ENCODE assay signal across 6 cellular contexts in the genomic region with DNA sequence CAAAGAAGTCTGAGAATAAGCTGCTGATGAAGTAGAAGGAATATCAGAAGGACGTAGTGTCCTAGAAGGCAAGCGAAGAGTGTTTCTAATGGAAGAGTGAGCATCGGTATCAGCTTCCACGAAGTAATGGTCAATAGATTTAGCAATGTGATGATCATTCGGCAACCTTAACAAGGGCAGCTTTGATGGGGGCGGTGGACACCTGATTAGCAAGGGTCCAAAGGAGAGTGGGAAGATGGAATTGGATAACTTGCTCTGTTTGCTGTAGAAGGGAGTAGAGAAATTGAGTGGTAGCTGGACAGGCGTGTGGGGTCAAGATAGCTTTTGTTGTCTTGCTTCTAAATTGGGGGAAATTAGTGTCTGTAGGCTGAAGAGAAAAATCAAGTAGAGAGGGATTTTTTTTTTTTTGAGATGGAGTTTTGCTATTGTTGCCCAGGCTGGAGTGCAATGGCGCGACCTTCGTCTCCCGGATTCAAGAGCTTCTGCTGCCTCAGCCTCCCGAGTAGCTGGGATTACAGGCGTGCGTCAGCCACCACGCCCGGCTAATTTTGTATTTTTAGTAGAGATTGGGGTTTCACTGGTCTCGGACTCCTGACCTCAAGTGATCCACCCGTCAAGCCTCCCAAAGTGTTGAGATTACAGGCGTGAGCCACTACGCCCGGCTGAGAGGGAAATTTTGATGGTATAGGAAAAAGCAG. TPM values are rescaled to one million over a fixed set of nuclear protein-coding genes. Genes with fewer than 3 reads are reported as not detected.
DNase-seq lines count a peak whose midpoint lies in the region; ATAC-seq and TF ChIP-seq lines count a peak whose summit lies in the region.

No MANE protein-coding gene starts in this region.

- H3K4me3 ChIP-seq in heart right ventricle (peak overlapping the region in 7 of 10 donors; percentile 6 to 40 (median 21)), right atrium auricular region (peak overlapping the region in 1 of 2 donors; percentile 10), aorta (ENCODE audit: low read length in 2 of 2) (no peak overlapping the region)

- 29 to 42% methylated on average over 21 of the region's 21 CpGs for WGBS in heart right ventricle, 2 donors
- 30 to 42% methylated on average over 21 of the region's 21 CpGs for WGBS in aorta, 2 donors

- H3K4me1 ChIP-seq in heart right ventricle: peaks cover 2 to 40% (median 28%) of the 10 kb centered on the region in 9 donors
- H3K4me1 ChIP-seq in right atrium auricular region: peaks cover 0 to 32% of the 10 kb centered on the region in 2 donors
- peaks cover 0 to 1% of the 10 kb centered on the region in 2 donors for H3K4me1 ChIP-seq in aorta (ENCODE audit: control insufficient read depth in 1 of 2, insufficient read depth in 2 of 2, low read length in 2 of 2)

- no peak for DNase-seq in heart right ventricle
- DNase-seq in left ventricle myocardium superior: no peak
- no peak for DNase-seq in right atrium auricular region (ENCODE audit: low spot score)
- peak; percentile 53 to 68 for DNase-seq in aorta
- DNase-seq in cerebellar nuclear complex (lab: John Stamatoyannopoulos, UW): no peak
- DNase-seq in NOMO-1 treated with DMSO at 0.1 percent for 48 hours (lab: John Stamatoyannopoulos, UW; ENCODE audit: unreplicated experiment): no peak

- TF ChIP-seq CTCF in heart right ventricle (IDR thresholded peaks at IDR 0.05) (no peak), right atrium auricular region (IDR thresholded peaks at IDR 0.05) (no peak)

- peaks cover 7 to 36% (median 33%) of the 10 kb centered on the region in 9 donors for H3K36me3 ChIP-seq in heart right ventricle
- peaks cover 36% of the 10 kb centered on the region for H3K36me3 ChIP-seq in right atrium auricular region
- peaks cover 0 to 25% of the 10 kb centered on the region in 2 donors for H3K36me3 ChIP-seq in aorta (ENCODE audit: control insufficient read depth in 1 of 2, insufficient read depth in 2 of 2, low read length in 1 of 2)

- H3K27ac ChIP-seq in heart right ventricle (peak overlapping the region in 8 of 10 donors; percentile 49 to 84 (median 74)), right atrium auricular region (peak overlapping the region; percentile 88 to 95), aorta (ENCODE audit: low read depth in 1 of 2, low read length in 2 of 2) (no peak overlapping the region)

- no peaks in the 10 kb centered on the region for H3K27me3 ChIP-seq in heart right ventricle
- H3K27me3 ChIP-seq in right atrium auricular region: no peaks in the 10 kb centered on the region
- no peaks in the 10 kb centered on the region for H3K27me3 ChIP-seq in aorta (ENCODE audit: control insufficient read depth in 1 of 2, insufficient read depth in 2 of 2, low read length in 1 of 2)

- intact Hi-C loops in heart right ventricle (cut with DNase I): loop anchor here in 7 of 10 donors (1.0 to 5.0 kb wide), 7 partner anchors 17 to 160 kb away; a partner anchor contains a TSS
- intact Hi-C loops in left ventricle myocardium superior (cut with micrococcal nuclease): no loop called here
- intact Hi-C loops in aorta (cut with DNase I): loop anchor here in 1 of 2 donors (1.0 to 2.0 kb wide), 3 partner anchors 19 to 50 kb away; a partner anchor contains a TSS

- no peak for ATAC-seq in heart right ventricle
- no peak for ATAC-seq in left ventricle myocardium superior
- ATAC-seq in aorta (ENCODE audit: low FRiP score): no peak

- no peaks in the 10 kb centered on the region for H3K9me3 ChIP-seq in heart right ventricle
- no peaks in the 10 kb centered on the region for H3K9me3 ChIP-seq in right atrium auricular region
- no peaks in the 10 kb centered on the region for H3K9me3 ChIP-seq in aorta (ENCODE audit: control insufficient read depth, low read length)

RNA-seq across cellular contexts. Expression of a gene that starts 13.9 kb away (rescaled TPM):
- total RNA-seq in heart right ventricle (under 1 TPM in 5 of 10 donors, not detected in 5; 0.17 to 0.52 (median 0.38) TPM), left ventricle myocardium superior (not detected), right atrium auricular region (not detected), aorta (under 1 TPM; 0.19 to 0.30 TPM)
- polyA plus RNA-seq in heart right ventricle (1 to 10 TPM in 1 of 2 donors, under 1 TPM in 1; 0.91 to 1.5 TPM), aorta (1 to 10 TPM in 1 of 2 donors, not detected in 1; 1.6 TPM)

RNA-seq across cellular contexts. Expression of a gene that starts 14.4 kb away (rescaled TPM):
- total RNA-seq in heart right ventricle (100 to 1,000 TPM in 6 of 10 donors, 10 to 100 TPM in 4; 37.4 to 154 (median 112) TPM), left ventricle myocardium superior (126 TPM), right atrium auricular region (10 to 100 TPM; 59.4 to 75.0 TPM), aorta (100 to 1,000 TPM; 100 to 297 TPM)
- polyA plus RNA-seq in heart right ventricle (100 to 1,000 TPM; 112 to 135 TPM), aorta (100 to 1,000 TPM in 1 of 2 donors, 10 to 100 TPM in 1; 34.3 to 246 TPM)

RNA-seq across cellular contexts. Expression of a gene that starts 19.5 kb away (rescaled TPM):
- total RNA-seq in heart right ventricle (not detected), left ventricle myocardium superior (not detected), right atrium auricular region (under 1 TPM in 1 of 2 donors, not detected in 1; 0.20 TPM), aorta (not detected)
- polyA plus RNA-seq in heart right ventricle (under 1 TPM in 1 of 2 donors, not detected in 1; 0.09 TPM), aorta (not detected)

RNA-seq across cellular contexts. Expression of a gene that starts 25.0 kb away (rescaled TPM):
- total RNA-seq in heart right ventricle (10 to 100 TPM; 46.8 to 67.8 (median 62.7) TPM), left ventricle myocardium superior (62.3 TPM), right atrium auricular region (10 to 100 TPM; 27.4 to 39.7 TPM), aorta (10 to 100 TPM; 73.4 to 80.8 TPM)
- polyA plus RNA-seq in heart right ventricle (10 to 100 TPM; 49.0 to 54.3 TPM), aorta (100 to 1,000 TPM in 1 of 2 donors, 10 to 100 TPM in 1; 59.7 to 105 TPM)

RNA-seq across cellular contexts. Expression of a gene that starts 38.4 kb away (rescaled TPM):
- total RNA-seq in heart right ventricle (10 to 100 TPM in 1 of 10 donors, 1 to 10 TPM in 9; 5.2 to 15.2 (median 7.3) TPM), left ventricle myocardium superior (5.2 TPM), right atrium auricular region (10 to 100 TPM in 1 of 2 donors, 1 to 10 TPM in 1; 7.3 to 11.0 TPM), aorta (10 to 100 TPM in 1 of 2 donors, 1 to 10 TPM in 1; 8.9 to 12.3 TPM)
- polyA plus RNA-seq in heart right ventricle (1 to 10 TPM; 4.5 to 7.8 TPM), aorta (10 to 100 TPM in 1 of 2 donors, 1 to 10 TPM in 1; 9.9 to 20.9 TPM)

Comparison
In these comparisons a context has a peak if more than half of its experiments do, and no peak if none do; other contexts are left out.
1. DNase-seq: peak in aorta (2 of 2); none in heart right ventricle (0 of 2), left ventricle myocardium superior (single experiment), right atrium auricular region (single experiment), cerebellar nuclear complex (0 of 2) and NOMO-1 treated with DMSO at 0.1 percent for 48 hours (single experiment).
2. H3K27ac ChIP-seq: peak in heart right ventricle (8 of 10) and right atrium auricular region (2 of 2); none in aorta (0 of 2).
3. H3K4me3 ChIP-seq: peak in heart right ventricle (7 of 10); none in aorta (0 of 2).